In genomic region chr9:26945591-26945990, GRCh38 we compare ENCODE assay signal across 8 cellular contexts.
DNase-seq lines count a peak whose midpoint lies in the region; TF ChIP-seq lines count a peak whose summit lies in the region.

No MANE protein-coding gene starts in this region.

- H3K36me3 Mint-ChIP-seq in nephron (ENCODE audit: low read depth) = peaks cover 28% of the 10 kb centered on the region

- peak overlapping the region; percentile 72 for H3K4me3 ChIP-seq in MM.1S (ENCODE audit: low read length)
- H3K4me3 ChIP-seq in duodenal mucosa (ENCODE audit: low read depth in 1 of 2, low read length in 2 of 2) = peak overlapping the region; percentile 94 to 96

- no peak for TF ChIP-seq CTCF in MM.1S (IDR thresholded peaks at IDR 0.05; ENCODE audit: low read length)
- TF ChIP-seq CTCF in nephron (IDR thresholded peaks at IDR 0.05; ENCODE audit: unreplicated experiment in 3 of 3) = no peak

- peak overlapping the region; percentile 99 to 100 (median 100) for H3K27ac Mint-ChIP-seq in nephron

- no peaks in the 10 kb centered on the region for H3F3A ChIP-seq in MM.1S (ENCODE audit: insufficient read depth, low read length)

- H3K4me1 ChIP-seq in MM.1S (ENCODE audit: low read length) = no peaks in the 10 kb centered on the region
- H3K4me1 ChIP-seq in duodenal mucosa (ENCODE audit: control insufficient read depth in 1 of 2, insufficient read depth in 2 of 2, low read length in 2 of 2) = peaks cover 9 to 17% of the 10 kb centered on the region in 2 donors

- peak overlapping the region; percentile 82 for H3K4me2 ChIP-seq in MM.1S (ENCODE audit: low read depth, low read length)

- peak overlapping the region; percentile 92; the same call in 1 of the 2 replicates for H3K9ac ChIP-seq in MM.1S (ENCODE audit: low read length)
- H3K9ac ChIP-seq in duodenal mucosa (ENCODE audit: low read depth in 1 of 2, low read length in 2 of 2) = peak overlapping the region in 1 of 2 donors; percentile 90

- peaks cover 36% of the 10 kb centered on the region for H3K4me1 Mint-ChIP-seq in nephron

- H3K9me2 ChIP-seq in MM.1S (replicated peaks; ENCODE audit: insufficient read depth, low read length) = no peaks in the 10 kb centered on the region

- H3K27me3 ChIP-seq in MM.1S (replicated peaks; ENCODE audit: insufficient read depth, low read length) (no peaks in the 10 kb centered on the region), duodenal mucosa (ENCODE audit: control insufficient read depth in 1 of 2, insufficient read depth in 2 of 2, low read length in 2 of 2) (no peaks in the 10 kb centered on the region)

- peak; percentile 10 for DNase-seq in COLO668 (lab: John Stamatoyannopoulos, UW; ENCODE audit: unreplicated experiment)
- no peak for DNase-seq in MM.1S
- no peak for DNase-seq in NCI-H1436 treated with DMSO at 0.1 percent for 48 hours (lab: John Stamatoyannopoulos, UW)
- no peak for DNase-seq in NCI-H1694 (lab: John Stamatoyannopoulos, UW)
- DNase-seq in DMS153 treated with DMSO at 0.1 percent for 48 hours (lab: John Stamatoyannopoulos, UW; ENCODE audit: unreplicated experiment) = no peak
- no peak for DNase-seq in activated CD4-positive, CD25-positive, alpha-beta regulatory T cell (lab: John Stamatoyannopoulos, UW)

- H3K4me3 Mint-ChIP-seq in nephron = peak overlapping the region; percentile 91 to 93 (median 91)

- H3K79me2 ChIP-seq in MM.1S (ENCODE audit: low read length) = peaks cover 63% of the 10 kb centered on the region

- H3K27me3 Mint-ChIP-seq in nephron (ENCODE audit: low read depth) = no peaks in the 10 kb centered on the region

- no peaks in the 10 kb centered on the region for H4K20me1 ChIP-seq in MM.1S (ENCODE audit: insufficient read depth, low read length)

- H3K9me3 ChIP-seq in MM.1S (replicated peaks; ENCODE audit: insufficient read depth, low read length) (no peaks in the 10 kb centered on the region), duodenal mucosa (ENCODE audit: control insufficient read depth in 1 of 2, low read length in 2 of 2) (no peaks in the 10 kb centered on the region)

- H3K9me3 Mint-ChIP-seq in nephron = no peaks in the 10 kb centered on the region

- H3K27ac ChIP-seq in MM.1S (ENCODE audit: low read length) (no peak overlapping the region), duodenal mucosa (ENCODE audit: low read depth, low read length) (no peak overlapping the region)

- H2AFZ ChIP-seq in MM.1S (ENCODE audit: low read length) = no peak overlapping the region

- H3K36me3 ChIP-seq in MM.1S (replicated peaks; ENCODE audit: insufficient read depth, low read length) = no peaks in the 10 kb centered on the region
- H3K36me3 ChIP-seq in duodenal mucosa (ENCODE audit: control insufficient read depth in 1 of 2, insufficient read depth in 2 of 2, low read length in 2 of 2) = peaks cover 0 to 6% of the 10 kb centered on the region in 2 donors
